Comparison of ENCODE assay signal across 9 cellular contexts in the genomic region with DNA sequence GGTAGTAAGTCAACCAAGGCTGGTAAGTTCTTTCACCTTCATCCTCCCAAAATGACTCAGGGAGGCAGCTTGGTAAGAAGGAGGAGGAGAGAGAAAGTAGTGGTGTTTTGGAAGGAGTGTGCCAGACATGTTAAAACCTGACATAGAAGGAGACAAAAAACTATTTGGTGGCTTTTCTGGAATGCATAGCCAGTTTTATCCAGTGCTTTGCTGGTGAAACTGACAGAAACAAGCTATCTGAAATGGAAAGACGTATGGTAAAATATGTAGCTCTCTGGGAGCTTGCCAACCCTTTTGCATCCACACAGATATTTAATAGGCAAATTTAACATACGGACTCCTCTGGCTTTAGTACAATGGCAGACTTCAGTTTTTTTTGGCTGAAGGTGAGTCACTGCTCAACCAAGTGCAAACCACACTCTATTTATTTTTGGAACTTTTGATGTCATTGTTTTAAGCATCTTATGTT. TPM values are rescaled to one million over a fixed set of nuclear protein-coding genes. Genes with fewer than 3 reads are reported as not detected.
DNase-seq lines count a peak whose midpoint lies in the region; ATAC-seq and TF ChIP-seq lines count a peak whose summit lies in the region.
"Had no signal": no experiment of that assay in that cellular context is flagged by ENCODE, and none has a peak within 500 bp of the region (broad histone marks: within the 10 kb centered on the region; RNA-seq: fewer than 3 reads in every experiment).

No MANE protein-coding gene starts in this region.

- peak; percentile 68 for ATAC-seq in GM18499 (IDR thresholded peaks at IDR 0.05; ENCODE audit: insufficient read depth, unreplicated experiment)
- ATAC-seq in GM21786 (IDR thresholded peaks at IDR 0.05; ENCODE audit: unreplicated experiment): peak; percentile 76

- peak overlapping the region; percentile 93 for H3K27ac ChIP-seq in Karpas-422 (ENCODE audit: low read length)

- no peaks in the 10 kb centered on the region for H3K27me3 ChIP-seq in Karpas-422 (ENCODE audit: low read length)
- H3K27me3 ChIP-seq: neutrophil had no signal

- H3K9me3 ChIP-seq in Karpas-422 (ENCODE audit: low read length): no peaks in the 10 kb centered on the region
- H3K9me3 ChIP-seq: neutrophil had no signal

- H3K4me2 ChIP-seq in Karpas-422 (ENCODE audit: low read depth, low read length, poor library complexity, severe bottlenecking): peak overlapping the region; percentile 75

- H3K4me3 ChIP-seq in Karpas-422 (ENCODE audit: low read length): peak overlapping the region; percentile 52
- H3K4me3 ChIP-seq in cardiac fibroblast (replicated peaks in 1 of 2; ENCODE audit: low read depth in 2 of 2, low read length in 2 of 2): no peak overlapping the region

- peaks cover 97% of the 10 kb centered on the region for H3K4me1 ChIP-seq in Karpas-422 (ENCODE audit: low read length)

- peaks cover 69% of the 10 kb centered on the region for H3K36me3 ChIP-seq in Karpas-422 (ENCODE audit: insufficient read depth, low read length)

- peak; percentile 97 for DNase-seq in Karpas-422
- peak; percentile 67 to 78 for DNase-seq in cardiac fibroblast (ENCODE audit: low read depth in 2 of 2)
- peak; percentile 42 for DNase-seq in superior temporal gyrus (ENCODE audit: extremely low spot score)
- no peak for DNase-seq in COLO668 (lab: John Stamatoyannopoulos, UW; ENCODE audit: unreplicated experiment)
- DNase-seq in NCI-H1105 (lab: John Stamatoyannopoulos, UW): no peak
- DNase-seq in medulla oblongata (ENCODE audit: extremely low spot score): no peak

- H4K20me1 ChIP-seq in Karpas-422 (ENCODE audit: insufficient read depth, low read depth, low read length): no peaks in the 10 kb centered on the region

- H3K9ac ChIP-seq in Karpas-422 (ENCODE audit: low read length): peak overlapping the region; percentile 68

- no peak for TF ChIP-seq CTCF in cardiac fibroblast (IDR thresholded peaks at IDR 0.05; ENCODE audit: low read depth, low read length)

- H2AFZ ChIP-seq in Karpas-422 (ENCODE audit: low read length): no peak overlapping the region

- H3K9me2 ChIP-seq in Karpas-422 (replicated peaks; ENCODE audit: insufficient read depth, low read length): no peaks in the 10 kb centered on the region

- H3K79me2 ChIP-seq in Karpas-422 (ENCODE audit: low read length): peaks cover 42% of the 10 kb centered on the region

RNA-seq across cellular contexts. Expression of gene RAB14, which starts 45.4 kb away (rescaled TPM):
- total RNA-seq in Karpas-422 (2014; rRNA removed; shearing (Covaris generic); ENCODE audit: low replicate concordance): 17.4 and 49.5 TPM in 2 replicates

Comparison
In these comparisons a context has a peak if more than half of its experiments do, and no peak if none do; other contexts are left out.
1. DNase-seq: peak in Karpas-422 (single experiment), cardiac fibroblast (2 of 2) and superior temporal gyrus (single experiment); none in COLO668 (single experiment), NCI-H1105 (single experiment) and medulla oblongata (single experiment).